ENCODE assay signal across 8 cellular contexts in the genomic region with DNA sequence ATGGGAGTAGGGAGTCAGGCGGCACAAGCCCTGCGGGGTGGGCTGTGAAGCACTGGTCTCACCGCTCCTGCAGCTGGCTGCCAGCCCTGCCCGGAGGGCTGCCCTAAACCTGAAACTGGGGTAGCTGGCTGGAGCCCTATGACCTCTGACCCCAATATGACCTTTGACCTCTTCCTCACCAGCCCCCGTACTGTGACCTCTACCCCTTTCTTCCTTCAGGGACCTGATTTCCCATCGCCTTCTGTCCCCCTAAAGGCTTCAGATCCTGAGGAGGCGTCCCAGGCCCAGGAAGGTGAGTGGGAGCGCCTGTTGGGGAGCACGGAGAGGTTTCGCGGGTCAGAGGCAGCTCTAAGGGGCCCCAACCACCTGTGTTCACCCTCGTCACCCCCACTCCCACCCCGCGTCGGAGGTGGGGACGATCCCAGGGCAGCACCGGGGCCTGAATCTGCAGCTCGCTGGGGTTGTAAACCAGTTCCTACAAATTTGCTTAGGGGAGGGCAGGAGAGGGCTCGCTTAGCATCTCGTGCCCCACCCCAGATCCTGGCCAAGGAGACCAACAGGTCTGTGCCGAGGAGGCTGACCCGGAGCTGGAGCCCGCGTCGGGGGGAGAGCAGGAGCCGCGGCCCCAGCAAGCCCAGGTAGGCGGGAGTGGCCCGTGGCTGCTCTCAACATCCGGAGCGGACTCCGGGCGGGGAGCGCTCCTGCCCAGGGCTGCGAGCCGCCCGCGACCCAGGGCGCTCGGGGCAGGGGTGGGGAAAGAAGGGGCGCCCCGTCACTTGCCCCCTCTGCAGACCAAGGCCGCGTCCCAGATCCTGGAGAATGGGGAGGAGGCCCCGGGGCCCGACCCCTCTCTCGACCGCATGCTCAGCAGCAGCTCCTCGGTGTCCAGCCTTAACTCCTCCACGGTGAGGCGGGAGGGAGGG.
DNase-seq lines count a peak whose midpoint lies in the region.

No MANE protein-coding gene starts in this region.

- peaks cover 12% of the 10 kb centered on the region for H3K27me3 ChIP-seq in iPS-18a (ENCODE audit: control insufficient read depth, insufficient read depth, low read length)

- H3K4me3 ChIP-seq in iPS-18a (ENCODE audit: low read length): peak overlapping the region; percentile 52
- H3K4me3 ChIP-seq in skin epidermis: peak overlapping the region; percentile 13 to 35 (median 21)

- H3K9me3 ChIP-seq in iPS-18a (ENCODE audit: control insufficient read depth, low read depth, low read length): no peaks in the 10 kb centered on the region

- H3K9ac ChIP-seq in iPS-18a (ENCODE audit: low read length): peak overlapping the region; percentile 27

- peaks cover 5% of the 10 kb centered on the region for H3K4me1 ChIP-seq in iPS-18a (ENCODE audit: control insufficient read depth, low read depth, low read length)

- H3K27ac ChIP-seq in iPS-18a (ENCODE audit: low read length) (no peak overlapping the region), skin epidermis (peak overlapping the region in 20 of 21 experiments; percentile 28 to 78 (median 64))

- no peaks in the 10 kb centered on the region for H3K36me3 ChIP-seq in iPS-18a (ENCODE audit: control insufficient read depth, low read depth, low read length)

- DNase-seq in NCI-H524 (lab: John Stamatoyannopoulos, UW) (peak; percentile 33 to 53), NCI-H524 treated with DMSO at 0.1 percent for 48 hours (lab: John Stamatoyannopoulos, UW) (no peak), NCI-H345 (lab: John Stamatoyannopoulos, UW) (peak; percentile 76), astrocyte of the hippocampus (ENCODE audit: low read depth, low spot score) (peak; percentile 65), SHP77 (lab: John Stamatoyannopoulos, UW) (no peak), GDM1 (lab: John Stamatoyannopoulos, UW) (no peak)

Comparison
In these comparisons a context has a peak if more than half of its experiments do, and no peak if none do; other contexts are left out.
1. DNase-seq: peak in NCI-H524 (2 of 2), NCI-H345 (single experiment) and astrocyte of the hippocampus (single experiment); none in NCI-H524 treated with DMSO at 0.1 percent for 48 hours (single experiment), SHP77 (0 of 2) and GDM1 (single experiment).